8 cellular contexts compared by ENCODE assay signal in genomic region chr2:84969511-84970265, GRCh38. TPM values are rescaled to one million over a fixed set of nuclear protein-coding genes. Genes with fewer than 3 reads are reported as not detected.
DNase-seq lines count a peak whose midpoint lies in the region; ATAC-seq and TF ChIP-seq lines count a peak whose summit lies in the region.

No MANE protein-coding gene starts in this region.

- H3K9me3 ChIP-seq in heart right ventricle (no peaks in the 10 kb centered on the region), SK-N-MC (ENCODE audit: low read depth, low read length) (no peaks in the 10 kb centered on the region), upper lobe of right lung (no peaks in the 10 kb centered on the region)

- no peak overlapping the region for H2BK15ac ChIP-seq in mesendoderm (replicated peaks; ENCODE audit: low read depth)

- H3K27me3 ChIP-seq in heart right ventricle (no peaks in the 10 kb centered on the region), mesendoderm (ENCODE audit: insufficient read depth, low read length, poor library complexity) (no peaks in the 10 kb centered on the region), upper lobe of right lung (no peaks in the 10 kb centered on the region)

- H3K79me1 ChIP-seq in mesendoderm (ENCODE audit: low read length), result peaks cover 6% of the 10 kb centered on the region

- H3K27ac ChIP-seq in heart right ventricle (peak overlapping the region; percentile 87 to 99 (median 96)), SK-N-MC (peak overlapping the region; percentile 94), mesendoderm (ENCODE audit: low read depth, low read length) (peak overlapping the region; percentile 97), upper lobe of right lung (peak overlapping the region; percentile 92)

- peak overlapping the region; percentile 74 for H4K5ac ChIP-seq in mesendoderm (ENCODE audit: low read length)

- ATAC-seq in heart right ventricle (no peak), Right ventricle myocardium inferior (no peak), upper lobe of right lung (no peak), HG03521 (IDR thresholded peaks at IDR 0.05; ENCODE audit: unreplicated experiment) (no peak)

- H3K4me1 ChIP-seq in heart right ventricle (peaks cover 4 to 62% (median 43%) of the 10 kb centered on the region in 9 donors), mesendoderm (ENCODE audit: control insufficient read depth, low read depth, low read length) (peaks cover 2% of the 10 kb centered on the region), upper lobe of right lung (peaks cover 31% of the 10 kb centered on the region)

- no peak overlapping the region for H3K4ac ChIP-seq in mesendoderm (ENCODE audit: low read depth, low read length)

- peak overlapping the region; percentile 90 for H3K4me2 ChIP-seq in mesendoderm (ENCODE audit: low read length)

- no peak overlapping the region for H2BK120ac ChIP-seq in mesendoderm (ENCODE audit: low read depth, low read length)

- TF ChIP-seq CTCF in heart right ventricle (IDR thresholded peaks at IDR 0.05) (no peak), choroid plexus epithelial cell (conservative IDR thresholded peaks at IDR 0.05; ENCODE audit: low read depth, low read length) (no peak), upper lobe of right lung (IDR thresholded peaks at IDR 0.05) (no peak)

- DNase-seq in heart right ventricle, result no peak
- DNase-seq in Right ventricle myocardium inferior (ENCODE audit: missing footprints), result no peak
- no peak for DNase-seq in SK-N-MC (ENCODE audit: low read depth, low spot score)
- peak; percentile 54 for DNase-seq in choroid plexus epithelial cell (ENCODE audit: low read depth)
- DNase-seq in mesendoderm, result peak; percentile 53
- no peak for DNase-seq in upper lobe of right lung
- DNase-seq in NCI-H1092 (lab: John Stamatoyannopoulos, UW), result no peak

- peak overlapping the region; percentile 57 for H2BK5ac ChIP-seq in mesendoderm (ENCODE audit: low read length)

- H3K18ac ChIP-seq in mesendoderm (ENCODE audit: low read length), result peak overlapping the region; percentile 100

- peaks cover 0 to 22% (median 0%) of the 10 kb centered on the region in 9 donors for H3K36me3 ChIP-seq in heart right ventricle
- peaks cover 15% of the 10 kb centered on the region for H3K36me3 ChIP-seq in SK-N-MC (ENCODE audit: insufficient read depth, low read length)
- no peaks in the 10 kb centered on the region for H3K36me3 ChIP-seq in mesendoderm (ENCODE audit: control insufficient read depth, insufficient read depth, low read length)
- no peaks in the 10 kb centered on the region for H3K36me3 ChIP-seq in upper lobe of right lung

- H3K56ac ChIP-seq in mesendoderm (ENCODE audit: low read length), result peak overlapping the region; percentile 97

- H3K9ac ChIP-seq in SK-N-MC (ENCODE audit: insufficient read length) (peak overlapping the region; percentile 97), mesendoderm (ENCODE audit: low read length) (peak overlapping the region; percentile 90)

- no peak overlapping the region for H3K23ac ChIP-seq in mesendoderm (ENCODE audit: low read length)

- H3K4me3 ChIP-seq in heart right ventricle (peak overlapping the region; percentile 56 to 99 (median 86)), SK-N-MC (peak overlapping the region; percentile 82), choroid plexus epithelial cell (ENCODE audit: low read depth, low read length) (peak overlapping the region; percentile 77), mesendoderm (ENCODE audit: low read length) (peak overlapping the region; percentile 72), upper lobe of right lung (peak overlapping the region; percentile 75)

- H2AK5ac ChIP-seq in mesendoderm (ENCODE audit: low read length), result no peak overlapping the region

- 6% methylated on average over 11 of the region's 11 CpGs for whole genome bisulfite sequencing in heart right ventricle, 2 donors
- WGBS in mesendoderm (ENCODE audit: extremely low coverage, insufficient coverage, low lambda C conversion rate), result no CpG with 5 or more reads among the region's 11 CpGs

- no peak overlapping the region for H4K8ac ChIP-seq in mesendoderm (ENCODE audit: low read depth, low read length)

- intact Hi-C loops in heart right ventricle (cut with DNase I) (loop anchor here in 5 of 10 donors (2.0 to 5.0 kb wide), 3 partner anchors 38 to 43 kb away; no protein-coding TSS in a partner anchor), Right ventricle myocardium inferior (cut with DNase I) (loop anchor here (5.0 kb wide), 1 partner anchor 42 kb away; no protein-coding TSS in a partner anchor), upper lobe of right lung (cut with DNase I) (no loop called here)

- peaks cover 53% of the 10 kb centered on the region for H3K79me2 ChIP-seq in mesendoderm (ENCODE audit: control insufficient read depth, insufficient read depth, low read length)

RNA-seq across cellular contexts. Expression of gene KCMF1, which starts 1.3 kb away (rescaled TPM):
- 10 to 100 TPM; 69.0 to 89.5 (median 81.0) TPM for total RNA-seq in heart right ventricle
- polyA plus RNA-seq in heart right ventricle, result 10 to 100 TPM in 1 of 2 donors, 1 to 10 TPM in 1; 6.9 to 39.4 TPM
- total RNA-seq in Right ventricle myocardium inferior, result 87.5 TPM
- polyA plus RNA-seq in mesendoderm (2013, experiment 1 of 2), result 63.4 TPM
- polyA plus RNA-seq in mesendoderm (2013, experiment 2 of 2), result 66.6 TPM
- 72.9 TPM for total RNA-seq in upper lobe of right lung

Comparison
In these comparisons a context has a peak if more than half of its experiments do, and no peak if none do; other contexts are left out.
1. DNase-seq: peak in choroid plexus epithelial cell (single experiment) and mesendoderm (single experiment); none in heart right ventricle (0 of 2), Right ventricle myocardium inferior (single experiment), SK-N-MC (single experiment), upper lobe of right lung (single experiment) and NCI-H1092 (single experiment).
2. Peak in every context shown above with its lines, with median percentiles within 50 percentile points of each other: H3K27ac ChIP-seq and H3K4me3 ChIP-seq.